1 cellular context compared by ENCODE assay signal in the genomic region with DNA sequence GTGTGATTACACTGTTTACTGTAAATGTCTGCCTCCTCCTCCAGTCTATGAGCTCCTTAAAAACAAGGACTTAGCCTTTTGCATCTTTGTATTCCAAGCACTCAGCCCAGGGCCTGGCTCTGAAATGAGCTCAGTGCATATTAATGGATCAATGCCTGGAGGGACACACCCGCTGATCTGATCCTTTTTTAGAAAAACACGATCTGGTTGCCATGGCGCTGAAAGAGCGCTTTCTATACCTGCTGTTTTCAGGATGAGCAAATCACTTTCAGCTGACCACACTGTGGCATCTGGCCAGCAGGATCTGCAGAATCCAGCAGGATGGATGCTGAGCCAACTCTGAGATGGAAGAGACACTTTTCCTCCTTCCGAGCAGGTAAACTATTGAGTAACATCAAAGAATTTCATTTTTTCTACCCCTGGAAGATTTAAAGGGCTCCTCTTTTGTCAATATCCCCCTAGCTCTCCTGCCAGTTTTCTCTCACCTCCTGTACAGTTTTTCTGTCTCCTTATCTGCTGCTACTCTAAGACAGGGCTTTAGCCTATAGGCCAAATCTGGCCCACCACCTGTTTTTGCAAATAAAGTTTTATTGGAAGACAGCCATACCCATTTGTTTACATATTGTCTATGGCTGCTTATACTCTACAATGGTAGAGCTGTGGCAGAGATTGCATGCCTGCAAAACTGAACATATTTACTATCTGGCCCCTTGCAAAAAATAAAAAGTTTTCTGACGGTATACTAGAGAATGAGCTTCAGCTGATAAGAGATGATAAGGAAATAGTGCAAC.
TF ChIP-seq lines count a peak whose summit lies in the region.

No MANE protein-coding gene starts in this region.

TF ChIP-seq in IMR-90, 13 proteins besides CTCF, POLR2A, EP300 and RAD21 (continued from another document):
- TF ChIP-seq, protein P1, sequence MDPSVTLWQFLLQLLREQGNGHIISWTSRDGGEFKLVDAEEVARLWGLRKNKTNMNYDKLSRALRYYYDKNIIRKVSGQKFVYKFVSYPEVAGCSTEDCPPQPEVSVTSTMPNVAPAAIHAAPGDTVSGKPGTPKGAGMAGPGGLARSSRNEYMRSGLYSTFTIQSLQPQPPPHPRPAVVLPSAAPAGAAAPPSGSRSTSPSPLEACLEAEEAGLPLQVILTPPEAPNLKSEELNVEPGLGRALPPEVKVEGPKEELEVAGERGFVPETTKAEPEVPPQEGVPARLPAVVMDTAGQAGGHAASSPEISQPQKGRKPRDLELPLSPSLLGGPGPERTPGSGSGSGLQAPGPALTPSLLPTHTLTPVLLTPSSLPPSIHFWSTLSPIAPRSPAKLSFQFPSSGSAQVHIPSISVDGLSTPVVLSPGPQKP (IDR thresholded peaks at IDR 0.05; ENCODE audit: borderline replicate concordance, low read depth, low read length): no peak
- TF ChIP-seq BHLHE40 (IDR thresholded peaks at IDR 0.05; ENCODE audit: low read depth, low read length): no peak
- no peak for TF ChIP-seq MAZ (IDR thresholded peaks at IDR 0.05; ENCODE audit: borderline replicate concordance, low read depth, low read length)
- no peak for TF ChIP-seq RCOR1 (IDR thresholded peaks at IDR 0.05; ENCODE audit: insufficient replicate concordance, low read length)
- no peak for TF ChIP-seq SMC3 (IDR thresholded peaks at IDR 0.05; ENCODE audit: low read depth, low read length)
- TF ChIP-seq RFX5 (IDR thresholded peaks at IDR 0.05; ENCODE audit: low read depth, low read length): no peak
- no peak for TF ChIP-seq CEBPB (IDR thresholded peaks at IDR 0.05; ENCODE audit: low read depth, low read length)
- TF ChIP-seq, protein P2, sequence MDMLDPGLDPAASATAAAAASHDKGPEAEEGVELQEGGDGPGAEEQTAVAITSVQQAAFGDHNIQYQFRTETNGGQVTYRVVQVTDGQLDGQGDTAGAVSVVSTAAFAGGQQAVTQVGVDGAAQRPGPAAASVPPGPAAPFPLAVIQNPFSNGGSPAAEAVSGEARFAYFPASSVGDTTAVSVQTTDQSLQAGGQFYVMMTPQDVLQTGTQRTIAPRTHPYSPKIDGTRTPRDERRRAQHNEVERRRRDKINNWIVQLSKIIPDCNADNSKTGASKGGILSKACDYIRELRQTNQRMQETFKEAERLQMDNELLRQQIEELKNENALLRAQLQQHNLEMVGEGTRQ (IDR thresholded peaks at IDR 0.05; ENCODE audit: low read depth, low read length): no peak
- no peak for TF ChIP-seq NFE2L2 (IDR thresholded peaks at IDR 0.05; ENCODE audit: low read depth, low read length)
- TF ChIP-seq CHD1 (IDR thresholded peaks at IDR 0.05; ENCODE audit: low read depth, low read length): no peak
TF ChIP-seq in IMR-90: peak in this region for 0.
